Comparison of ENCODE assay signal across 9 cellular contexts in the genomic region with DNA sequence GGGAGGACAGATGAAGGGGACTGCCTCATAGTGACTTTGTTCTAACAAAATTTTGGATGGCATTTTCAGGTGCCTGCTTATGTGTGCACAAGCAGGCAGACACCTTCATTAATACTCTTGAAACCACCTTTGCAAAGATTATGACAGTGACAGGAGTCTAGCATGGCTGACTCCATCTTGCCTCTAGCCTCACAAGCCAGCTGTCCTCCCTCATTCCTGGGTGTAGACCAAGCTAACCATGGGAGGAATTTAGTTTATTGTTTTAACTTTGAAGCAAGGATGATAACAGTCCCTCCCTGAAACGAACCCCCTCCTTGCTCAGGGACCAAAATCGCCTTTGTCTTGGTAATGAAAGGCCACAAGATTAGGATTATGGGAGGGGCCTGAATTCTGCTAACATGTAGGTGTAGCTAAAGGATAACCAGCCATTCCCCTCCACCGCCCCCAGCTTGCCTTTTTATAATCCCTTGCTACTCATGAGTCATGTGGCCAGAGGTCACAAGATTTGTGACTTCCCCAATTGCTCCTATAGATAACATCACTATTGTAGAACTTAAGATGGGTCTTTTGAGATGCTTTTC.
A peak's percentile ranks its signal among the peaks of the same experiment; 100 is the strongest.
DNase-seq lines count a peak whose midpoint lies in the region; ATAC-seq lines count a peak whose summit lies in the region.
"Had no signal": no experiment of that assay in that cellular context is flagged by ENCODE, and none has a peak within 500 bp of the region (broad histone marks: within the 10 kb centered on the region; RNA-seq: fewer than 3 reads in every experiment).

No MANE protein-coding gene starts in this region.

- H3K27me3 Mint-ChIP-seq in activated naive CD8-positive, alpha-beta T cell = no peaks in the 10 kb centered on the region

- H3K9me3 ChIP-seq in HUES6 (ENCODE audit: control insufficient read depth, insufficient read depth, low read depth, low read length) = no peaks in the 10 kb centered on the region

- peaks cover 40% of the 10 kb centered on the region for H3K4me1 ChIP-seq in HUES6 (ENCODE audit: control insufficient read depth, insufficient read depth, low read length)

- H3K27me3 ChIP-seq in HUES6 (ENCODE audit: control insufficient read depth, insufficient read depth, low read length) = no peaks in the 10 kb centered on the region

- H3K4me3 Mint-ChIP-seq in activated naive CD8-positive, alpha-beta T cell = no peak overlapping the region

- peak; percentile 93 for DNase-seq in CD1c-positive myeloid dendritic cell (ENCODE audit: extremely low spot score)
- DNase-seq in medulla oblongata (ENCODE audit: extremely low spot score) = peak; percentile 42
- no peak for DNase-seq in retina
- no peak for DNase-seq in dermis blood vessel endothelial cell
- DNase-seq: NCI-H526 treated with DMSO at 0.1 percent for 48 hours had no signal

- H3K4me3 ChIP-seq in HUES6 (ENCODE audit: low read depth, low read length) = no peak overlapping the region; the same call in 1 of the 2 replicates

- H3K27ac ChIP-seq in HUES6 (ENCODE audit: low read depth, low read length) = peak overlapping the region; percentile 83; the same call in 1 of the 2 replicates

- H3K9me3 Mint-ChIP-seq in activated naive CD8-positive, alpha-beta T cell (ENCODE audit: low read depth) = no peaks in the 10 kb centered on the region

- peaks cover 2% of the 10 kb centered on the region for H3K36me3 Mint-ChIP-seq in activated naive CD8-positive, alpha-beta T cell

- peak overlapping the region; percentile 41 for H3K27ac Mint-ChIP-seq in activated naive CD8-positive, alpha-beta T cell

- H3K36me3 ChIP-seq in HUES6 (ENCODE audit: control insufficient read depth, insufficient read depth, low read length) = no peaks in the 10 kb centered on the region

- H3K4me1 Mint-ChIP-seq in activated naive CD8-positive, alpha-beta T cell (ENCODE audit: low read depth) = peaks cover 49% of the 10 kb centered on the region

- ATAC-seq in GM21717 (IDR thresholded peaks at IDR 0.05; ENCODE audit: unreplicated experiment) = no peak
- ATAC-seq in HG03571 (IDR thresholded peaks at IDR 0.05; ENCODE audit: unreplicated experiment) = no peak

- peak overlapping the region; percentile 75 for H3K9ac ChIP-seq in HUES6 (ENCODE audit: low read length)

Comparison
In these comparisons a context has a peak if more than half of its experiments do, and no peak if none do; other contexts are left out.
1. DNase-seq: peak in CD1c-positive myeloid dendritic cell (single experiment) and medulla oblongata (single experiment); none in retina (single experiment) and dermis blood vessel endothelial cell (single experiment).